Comparison of ENCODE assay signal across 2 cellular contexts in genomic region chr2:131492015-131492417, GRCh38.
A peak's percentile ranks its signal among the peaks of the same experiment; 100 is the strongest.
TF ChIP-seq lines count a peak whose summit lies in the region.

MZT2A (minus strand) TSS chr2:131492397; CDS start chr2:131492376, 21 bp downstream.

TF ChIP-seq in A549, 52 proteins besides CTCF, POLR2A, EP300 and RAD21:
- TF ChIP-seq PHF8 (IDR thresholded peaks at IDR 0.05; ENCODE audit: borderline replicate concordance, low read depth): peak; percentile 45
TF ChIP-seq in A549: peak in this region for 1; not testable (repeated sequence) for 51.

TF ChIP-seq in H1, 55 proteins besides CTCF, POLR2A, EP300 and RAD21:
- TF ChIP-seq PHF8 (conservative IDR thresholded peaks at IDR 0.05; ENCODE audit: low read depth, low read length): 0 out of 2 replicates have a peak, but pooled peaks have one; percentile 13
